ENCODE assay signal across 8 cellular contexts in genomic region chr7:99997545-99998137, GRCh38. TPM values are rescaled to one million over a fixed set of nuclear protein-coding genes. Genes with fewer than 3 reads are reported as not detected.
DNase-seq lines count a peak whose midpoint lies in the region; ATAC-seq and TF ChIP-seq lines count a peak whose summit lies in the region.

No MANE protein-coding gene starts in this region.

- H3K27ac ChIP-seq in cingulate gyrus (ENCODE audit: low read depth, low read length) = peak overlapping the region; percentile 90
- peak overlapping the region; percentile 84 to 93 for H3K27ac ChIP-seq in lung (ENCODE audit: low read depth in 1 of 2, low read length in 1 of 2)

- DNase-seq in CD14-positive monocyte (ENCODE audit: low spot score) (no peak), lung (ENCODE audit: low spot score) (peak; percentile 39)
- DNase-seq in activated CD4-positive, alpha-beta T cell treated with anti-CD3 and anti-CD28 coated beads for 48 hours = peak; percentile 72
- DNase-seq in stimulated activated CD8-positive, alpha-beta memory T cell treated with anti-CD3 and anti-CD28 coated beads, Interleukin-2, amount 100 ng/mL, for 48 hours (ENCODE audit: low read depth in 2 of 2) = peak; percentile 52 to 58

- intact Hi-C loops in CD14-positive monocyte (cut with micrococcal nuclease) = loop anchor here in 1 of 2 donors (10.0 kb wide), 1 partner anchor 57 kb away; no protein-coding TSS in a partner anchor

- peak overlapping the region; percentile 49 to 89 (median 84) for H3K27ac Mint-ChIP-seq in CD14-positive monocyte

- peak; percentile 22 for TF ChIP-seq CTCF in CD14-positive monocyte (IDR thresholded peaks at IDR 0.05)
- peak; percentile 3 for TF ChIP-seq CTCF in lung (IDR thresholded peaks at IDR 0.05; ENCODE audit: control extremely low read depth, extremely low read depth)

- WGBS in lung, 2 donors = 4 to 7% methylated on average over 35 of the region's 35 CpGs

- no peaks in the 10 kb centered on the region for H3K9me3 ChIP-seq in lung (ENCODE audit: control insufficient read depth in 2 of 2, insufficient read depth in 1 of 2, low read length in 1 of 2)

- H3K27me3 ChIP-seq in lung (ENCODE audit: control insufficient read depth, insufficient read depth) = no peaks in the 10 kb centered on the region

- peaks cover 0 to 9% (median 6%) of the 10 kb centered on the region in 3 donors for H3K27me3 Mint-ChIP-seq in CD14-positive monocyte (ENCODE audit: low read depth in 3 of 3)

- H3K4me3 Mint-ChIP-seq in CD14-positive monocyte = peak overlapping the region; percentile 81 to 88

- peaks cover 0 to 4% (median 0%) of the 10 kb centered on the region in 7 donors for H3K9me3 Mint-ChIP-seq in CD14-positive monocyte

- no peaks in the 10 kb centered on the region for H3K36me3 ChIP-seq in lung (ENCODE audit: control insufficient read depth in 2 of 2, insufficient read depth in 2 of 2, low read length in 2 of 2)

- H3K36me3 Mint-ChIP-seq in CD14-positive monocyte = no peaks in the 10 kb centered on the region

- peak; percentile 64 for ATAC-seq in HG02798 (IDR thresholded peaks at IDR 0.05; ENCODE audit: poor library complexity, unreplicated experiment)
- peak; percentile 32 for ATAC-seq in lung (ENCODE audit: insufficient read depth, low FRiP score)
- no peak for ATAC-seq in GM21447 (IDR thresholded peaks at IDR 0.05; ENCODE audit: unreplicated experiment)
- no peak for ATAC-seq in GM18498 (IDR thresholded peaks at IDR 0.05; ENCODE audit: unreplicated experiment)

- peak overlapping the region; percentile 53 for H3K4me3 ChIP-seq in lung

- H3K4me1 ChIP-seq in lung (ENCODE audit: control insufficient read depth in 2 of 2, insufficient read depth in 2 of 2, low read length in 2 of 2) = peaks cover 0 to 10% of the 10 kb centered on the region in 2 donors

- H3K4me1 Mint-ChIP-seq in CD14-positive monocyte = peaks cover 25% of the 10 kb centered on the region

RNA-seq across cellular contexts. Expression of gene ZKSCAN1, which starts 17.8 kb away (rescaled TPM):
- polyA plus RNA-seq in CD14-positive monocyte (10 to 100 TPM; 10.7 to 24.3 TPM), lung (1 to 10 TPM; 8.2 to 8.7 TPM)
- total RNA-seq in lung = 10 to 100 TPM; 50.4 to 54.0 TPM

RNA-seq across cellular contexts. Expression of gene AZGP1, which starts 21.8 kb away (rescaled TPM):
- polyA plus RNA-seq in CD14-positive monocyte (not detected), lung (10 to 100 TPM in 1 of 2 donors, 1 to 10 TPM in 1; 4.2 to 82.8 TPM)
- total RNA-seq in lung = 10 to 100 TPM in 1 of 2 donors, 1 to 10 TPM in 1; 4.1 to 52.8 TPM

RNA-seq across cellular contexts. Expression of gene ZSCAN21, which starts 51.9 kb away (rescaled TPM):
- polyA plus RNA-seq in CD14-positive monocyte = 1 to 10 TPM; 1.5 to 4.6 TPM
- total RNA-seq in lung = 10 to 100 TPM in 1 of 2 donors, 1 to 10 TPM in 1; 9.0 to 13.1 TPM
- polyA plus RNA-seq in lung = 1 to 10 TPM; 4.7 to 5.1 TPM

Comparison
In these comparisons a context has a peak if more than half of its experiments do, and no peak if none do; other contexts are left out.
1. ATAC-seq: peak in HG02798 (single experiment) and lung (single experiment); none in GM21447 (single experiment) and GM18498 (single experiment).
2. RNA of gene AZGP1, which starts 21.8 kb away (polyA plus RNA-seq): 4.2 to 82.8 TPM in lung; not detected in CD14-positive monocyte; every median in the first group is over 4 times any median in the second.